In genomic region chr22:43275545-43275981, GRCh38 we compare ENCODE assay signal across 13 cellular contexts.
DNase-seq lines count a peak whose midpoint lies in the region; ATAC-seq and TF ChIP-seq lines count a peak whose summit lies in the region.
"Had no signal": no experiment of that assay in that cellular context is flagged by ENCODE, and none has a peak within 500 bp of the region (broad histone marks: within the 10 kb centered on the region; RNA-seq: fewer than 3 reads in every experiment).

No MANE protein-coding gene starts in this region.

- H3K9me3 ChIP-seq in H9 (ENCODE audit: control insufficient read depth, low read depth, low read length) (no peaks in the 10 kb centered on the region), mammary epithelial cell (replicated peaks; ENCODE audit: insufficient read depth, low read length) (no peaks in the 10 kb centered on the region)
- H3K9me3 ChIP-seq: esophagus squamous epithelium had no signal

- H3K9me3 Mint-ChIP-seq in H9 (no peaks in the 10 kb centered on the region), nephron progenitor cell (no peaks in the 10 kb centered on the region)
- H3K9me3 Mint-ChIP-seq in stimulated activated naive B cell treated with anti-CD40 and anti-IgM and Interleukin-4, amounts not matched to agents 10 μg/mL and 1 μg/mL and 100 μg/mL, for 72 hours = no peaks in the 10 kb centered on the region
- H3K9me3 Mint-ChIP-seq: activated CD4-positive, alpha-beta memory T cell treated with anti-CD3 and anti-CD28 coated beads for 36 hours had no signal

- H3K4me3 ChIP-seq in mammary epithelial cell (replicated peaks in 1 of 3; ENCODE audit: insufficient read depth in 1 of 3, low read depth in 2 of 3, low read length in 3 of 3) = no peak overlapping the region
- H3K4me3 ChIP-seq: esophagus squamous epithelium had no signal

- no peak overlapping the region for H3K4ac ChIP-seq in H9 (ENCODE audit: low read depth, low read length)

- DNase-seq in H9 (peak; percentile 69), NCI-H69 (lab: John Stamatoyannopoulos, UW) (peak; percentile 46), mammary epithelial cell (peak; percentile 73), nephron progenitor cell (no peak), NCI-H1417 treated with DMSO at 0.1 percent for 48 hours (lab: John Stamatoyannopoulos, UW) (no peak)
- no peak for DNase-seq in stimulated activated naive B cell treated with anti-CD40 and anti-IgM and Interleukin-4, amounts not matched to agents 10 μg/mL and 1 μg/mL and 100 μg/mL, for 72 hours
- DNase-seq in stimulated activated CD4-positive, alpha-beta T cell treated with anti-CD3 and anti-CD28 coated beads, Interleukin-4, amount 100 ng/mL, for 24 hours = no peak
- DNase-seq: activated CD4-positive, alpha-beta memory T cell treated with anti-CD3 and anti-CD28 coated beads for 36 hours; DMS 273 treated with DMSO at 0.1 percent for 48 hours; esophagus squamous epithelium; NCI-H2029 treated with DMSO at 0.1 percent for 48 hours had no signal

- H3K27me3 ChIP-seq in H9 (ENCODE audit: insufficient read depth, low read length) (no peaks in the 10 kb centered on the region), mammary epithelial cell (ENCODE audit: insufficient read depth, low read length) (no peaks in the 10 kb centered on the region)

- H4K20me1 ChIP-seq in H9 (ENCODE audit: control insufficient read depth, insufficient read depth, insufficient read length) = no peaks in the 10 kb centered on the region
- no peaks in the 10 kb centered on the region for H4K20me1 ChIP-seq in mammary epithelial cell (ENCODE audit: insufficient read depth, low read length)

- BruUV-seq in mammary epithelial cell (replicated peaks; lab: Mats Ljungman, UMichigan) = no TSS peak

- dilution Hi-C loops in mammary epithelial cell (cut with HindIII; ENCODE audit: low sequenced_read_pairs) = no loop called here

- H4K5ac ChIP-seq in H9 (ENCODE audit: insufficient read length, low read depth, low read length) = no peak overlapping the region

- no peaks in the 10 kb centered on the region for H3K79me1 ChIP-seq in H9 (ENCODE audit: insufficient read depth, low read depth, low read length, poor library complexity, severe bottlenecking)

- H3K27ac ChIP-seq in H9 (ENCODE audit: insufficient read length, low read depth, low read length) (no peak overlapping the region), mammary epithelial cell (ENCODE audit: insufficient read depth, low read depth, low read length) (no peak overlapping the region)
- H3K27ac ChIP-seq: esophagus squamous epithelium had no signal

- H2AK5ac ChIP-seq in H9 (ENCODE audit: insufficient read length, low read length) = no peak overlapping the region

- CTCF ChIA-PET in mammary epithelial cell (lab: Charles Lee; ENCODE audit: low non-redundant PET) = interaction anchor here (0.9 kb wide), 1 partner anchor 71 kb away, joined by 7 read pairs; no protein-coding TSS in a partner anchor

- H3K36me3 Mint-ChIP-seq in H9 (ENCODE audit: insufficient read depth in 1 of 3, low read depth in 3 of 3) = no peaks in the 10 kb centered on the region
- H3K36me3 Mint-ChIP-seq in nephron progenitor cell (ENCODE audit: low read depth) = no peaks in the 10 kb centered on the region
- H3K36me3 Mint-ChIP-seq in stimulated activated naive B cell treated with anti-CD40 and anti-IgM and Interleukin-4, amounts not matched to agents 10 μg/mL and 1 μg/mL and 100 μg/mL, for 72 hours = no peaks in the 10 kb centered on the region
- H3K36me3 Mint-ChIP-seq: activated CD4-positive, alpha-beta memory T cell treated with anti-CD3 and anti-CD28 coated beads for 36 hours had no signal

- H2BK5ac ChIP-seq in H9 (ENCODE audit: insufficient read length, low read length) = no peak overlapping the region

- H3K27ac Mint-ChIP-seq in H9 (peak overlapping the region in 2 of 3 experiments; percentile 12 to 33; a peak in 3 of 7 replicates), nephron progenitor cell (no peak overlapping the region)
- H3K27ac Mint-ChIP-seq in stimulated activated naive B cell treated with anti-CD40 and anti-IgM and Interleukin-4, amounts not matched to agents 10 μg/mL and 1 μg/mL and 100 μg/mL, for 72 hours = no peak overlapping the region
- H3K27ac Mint-ChIP-seq: activated CD4-positive, alpha-beta memory T cell treated with anti-CD3 and anti-CD28 coated beads for 36 hours had no signal

- H3K18ac ChIP-seq in H9 (ENCODE audit: insufficient read length, low read depth, low read length) = no peak overlapping the region

- no peak overlapping the region for H4K8ac ChIP-seq in H9 (replicated peaks; ENCODE audit: insufficient read length, low read depth, low read length)

- H3K4me1 ChIP-seq in H9 (ENCODE audit: insufficient read depth, low read length) = peaks cover 7% of the 10 kb centered on the region; the same call in 1 of the 2 replicates
- H3K4me1 ChIP-seq in mammary epithelial cell (ENCODE audit: insufficient read depth, low read length) = peaks cover 11% of the 10 kb centered on the region
- H3K4me1 ChIP-seq: esophagus squamous epithelium had no signal

- ATAC-seq in GM21717 (IDR thresholded peaks at IDR 0.05; ENCODE audit: unreplicated experiment) = no peak
- ATAC-seq in stimulated activated naive B cell treated with anti-CD40 and anti-IgM and Interleukin-4, amounts not matched to agents 10 μg/mL and 1 μg/mL and 100 μg/mL, for 72 hours (replicated peaks) = no peak
- ATAC-seq: Right ventricle myocardium inferior had no signal

- H3K4me2 ChIP-seq in H9 (ENCODE audit: insufficient read depth, insufficient read length, low read length) (peak overlapping the region; percentile 40), mammary epithelial cell (ENCODE audit: insufficient read depth, low read depth, low read length) (no peak overlapping the region)

- H3K27me3 Mint-ChIP-seq in H9 (ENCODE audit: low read depth) = peaks cover 11% of the 10 kb centered on the region
- peaks cover 80% of the 10 kb centered on the region for H3K27me3 Mint-ChIP-seq in nephron progenitor cell (ENCODE audit: low read depth, poor library complexity)
- H3K27me3 Mint-ChIP-seq in stimulated activated naive B cell treated with anti-CD40 and anti-IgM and Interleukin-4, amounts not matched to agents 10 μg/mL and 1 μg/mL and 100 μg/mL, for 72 hours = peaks cover 24 to 27% of the 10 kb centered on the region in 2 donors

- TF ChIP-seq CTCF in H9 (conservative IDR thresholded peaks at IDR 0.05) (no peak), mammary epithelial cell (conservative IDR thresholded peaks at IDR 0.05 in 1 of 2, IDR thresholded peaks at IDR 0.05 in 1 of 2; ENCODE audit: extremely low read depth in 1 of 2, insufficient read depth in 1 of 2, low read depth in 1 of 2, low read length in 2 of 2) (no peak), nephron progenitor cell (IDR thresholded peaks at IDR 0.05) (no peak)

- no peak overlapping the region for H3T11ph ChIP-seq in H9 (ENCODE audit: low read length)

- no CpG with 5 or more reads among the region's 11 CpGs for WGBS in H9 (ENCODE audit: extremely low coverage, insufficient read length, low lambda C conversion rate)
- WGBS in mammary epithelial cell (ENCODE audit: low coverage, missing lambda C conversion rate) = 72% methylated on average over 6 of the region's 11 CpGs

- no peak overlapping the region; the same call in 1 of the 2 replicates for H3K14ac ChIP-seq in H9 (ENCODE audit: insufficient read depth, low read length)

- H3K36me3 ChIP-seq in mammary epithelial cell (ENCODE audit: insufficient read depth, low read length) = no peaks in the 10 kb centered on the region
- H3K36me3 ChIP-seq: esophagus squamous epithelium had no signal

- H3K56ac ChIP-seq in H9 (ENCODE audit: insufficient read length, low read depth, low read length) = no peak overlapping the region

- intact Hi-C loops in mammary epithelial cell (cut with micrococcal nuclease) = loop anchor here (2.0 to 10.0 kb wide), 2 partner anchors 551 to 1349 kb away; no protein-coding TSS in a partner anchor

- H3K4me3 Mint-ChIP-seq in H9 = peak overlapping the region in 1 of 2 experiments; percentile 18; a peak in 3 of 5 replicates
- peak overlapping the region; percentile 62 for H3K4me3 Mint-ChIP-seq in nephron progenitor cell
- H3K4me3 Mint-ChIP-seq in stimulated activated naive B cell treated with anti-CD40 and anti-IgM and Interleukin-4, amounts not matched to agents 10 μg/mL and 1 μg/mL and 100 μg/mL, for 72 hours = no peak overlapping the region
- H3K4me3 Mint-ChIP-seq: activated CD4-positive, alpha-beta memory T cell treated with anti-CD3 and anti-CD28 coated beads for 36 hours had no signal

- H3K4me1 Mint-ChIP-seq in H9 (peaks cover 25 to 37% of the 10 kb centered on the region in 2 experiments), nephron progenitor cell (peaks cover 91% of the 10 kb centered on the region)
- H3K4me1 Mint-ChIP-seq in stimulated activated naive B cell treated with anti-CD40 and anti-IgM and Interleukin-4, amounts not matched to agents 10 μg/mL and 1 μg/mL and 100 μg/mL, for 72 hours = peaks cover 0 to 3% of the 10 kb centered on the region in 2 donors

- H3K79me2 ChIP-seq in H9 (ENCODE audit: insufficient read depth, low read length) (no peaks in the 10 kb centered on the region), mammary epithelial cell (ENCODE audit: insufficient read depth, low read length) (no peaks in the 10 kb centered on the region)

- H3K9ac ChIP-seq in H9 (ENCODE audit: extremely low read depth, insufficient read length, low read length) (no peak overlapping the region), mammary epithelial cell (ENCODE audit: insufficient read depth, low read length) (no peak overlapping the region)

- no peak overlapping the region for H2BK120ac ChIP-seq in H9 (ENCODE audit: low read depth, low read length, poor library complexity, severe bottlenecking)

- in situ Hi-C loops in mammary epithelial cell (cut with MboI; ENCODE audit: low sequenced_read_pairs in 2 of 2) = loop anchor here (10.0 kb wide), 1 partner anchor 109 kb away; no protein-coding TSS in a partner anchor

- H2AFZ ChIP-seq in H9 (ENCODE audit: low read length) = no peak overlapping the region
- H2AFZ ChIP-seq in mammary epithelial cell (ENCODE audit: low read depth, low read length) = no peak overlapping the region

- no peaks in the 10 kb centered on the region for H3K23me2 ChIP-seq in H9 (ENCODE audit: insufficient read length, low read depth, low read length, poor library complexity, severe bottlenecking)

- H3K23ac ChIP-seq in H9 (ENCODE audit: insufficient read length, low read depth, low read length) = no peak overlapping the region

- no peak overlapping the region for H2BK20ac ChIP-seq in H9 (ENCODE audit: low read depth, low read length, poor library complexity, severe bottlenecking)

- no peak overlapping the region for H4K91ac ChIP-seq in H9 (ENCODE audit: insufficient read length, low read depth, low read length)

- no peak overlapping the region for H2BK15ac ChIP-seq in H9 (ENCODE audit: low read depth, low read length)

- no peak overlapping the region for H2BK12ac ChIP-seq in H9 (ENCODE audit: insufficient read length, low read depth, low read length)

Comparison
In these comparisons a context has a peak if more than half of its experiments do, and no peak if none do; other contexts are left out.
1. DNase-seq: peak in H9 (single experiment), NCI-H69 (single experiment) and mammary epithelial cell (single experiment); none in nephron progenitor cell (single experiment), NCI-H1417 treated with DMSO at 0.1 percent for 48 hours (single experiment), stimulated activated naive B cell treated with anti-CD40 and anti-IgM and Interleukin-4, amounts not matched to agents 10 μg/mL and 1 μg/mL and 100 μg/mL, for 72 hours (single experiment) and stimulated activated CD4-positive, alpha-beta T cell treated with anti-CD3 and anti-CD28 coated beads, Interleukin-4, amount 100 ng/mL, for 24 hours (single experiment).
2. H3K27ac Mint-ChIP-seq: peak in H9 (2 of 3); none in nephron progenitor cell (single experiment) and stimulated activated naive B cell treated with anti-CD40 and anti-IgM and Interleukin-4, amounts not matched to agents 10 μg/mL and 1 μg/mL and 100 μg/mL, for 72 hours (single experiment).